Comparison of ENCODE assay signal across 17 cellular contexts in genomic region chr14:102606296-102606695, GRCh38.
DNase-seq lines count a peak whose midpoint lies in the region; ATAC-seq and TF ChIP-seq lines count a peak whose summit lies in the region.
"Had no signal": no experiment of that assay in that cellular context is flagged by ENCODE, and none has a peak within 500 bp of the region (broad histone marks: within the 10 kb centered on the region; RNA-seq: fewer than 3 reads in every experiment).

No MANE protein-coding gene starts in this region.

- H3K9me2 ChIP-seq in OCI-LY1 (ENCODE audit: low read depth, low read length), result no peaks in the 10 kb centered on the region
- H3K9me2 ChIP-seq: SK-N-SH had no signal

- peaks cover 16 to 86% (median 44%) of the 10 kb centered on the region in 11 experiments; a peak in 19 of 22 replicates for H3K36me3 ChIP-seq in BLaER1 treated with 17β-estradiol and CSF1 and Interleukin-3, amounts not matched to agents 10 nM and 100 nM
- no peaks in the 10 kb centered on the region for H3K36me3 ChIP-seq in OCI-LY1 (ENCODE audit: insufficient read depth, low read length)
- H3K36me3 ChIP-seq: right lobe of liver had no signal

- peaks cover 95 to 100% (median 99%) of the 10 kb centered on the region in 10 experiments for H3K4me1 ChIP-seq in BLaER1 treated with 17β-estradiol and CSF1 and Interleukin-3, amounts not matched to agents 10 nM and 100 nM
- peaks cover 87% of the 10 kb centered on the region for H3K4me1 ChIP-seq in OCI-LY1 (ENCODE audit: insufficient read depth, low read length, severe bottlenecking)

- no peaks in the 10 kb centered on the region for H3F3A ChIP-seq in OCI-LY1 (ENCODE audit: insufficient read depth, low read length)

- TF ChIP-seq CTCF in GM13977 (IDR thresholded peaks at IDR 0.05; ENCODE audit: extremely low read depth, insufficient read depth, missing control alignments) (no peak), OCI-LY1 (IDR thresholded peaks at IDR 0.05; ENCODE audit: low read length) (no peak)

- H3K79me2 ChIP-seq in OCI-LY1 (ENCODE audit: insufficient read depth, low read length), result peaks cover 57% of the 10 kb centered on the region

- H3K27me3 ChIP-seq in BLaER1 treated with 17β-estradiol and CSF1 and Interleukin-3, amounts not matched to agents 10 nM and 100 nM, result no peaks in the 10 kb centered on the region
- H3K27me3 ChIP-seq in OCI-LY1 (ENCODE audit: insufficient read depth, low read length), result no peaks in the 10 kb centered on the region
- H3K27me3 ChIP-seq: hepatocyte, right lobe of liver had no signal

- ATAC-seq in GM21723 (IDR thresholded peaks at IDR 0.05; ENCODE audit: unreplicated experiment), result peak; percentile 59
- no peak for ATAC-seq in HG02981 (IDR thresholded peaks at IDR 0.05; ENCODE audit: unreplicated experiment)
- ATAC-seq: left ventricle myocardium superior; naive thymus-derived CD8-positive, alpha-beta T cell; right lobe of liver had no signal

- H2AFZ ChIP-seq in OCI-LY1 (ENCODE audit: low read length), result no peak overlapping the region
- H2AFZ ChIP-seq: hepatocyte had no signal

- H3K4me3 ChIP-seq in BLaER1 treated with 17β-estradiol and CSF1 and Interleukin-3, amounts not matched to agents 10 nM and 100 nM, result no peak overlapping the region
- no peak overlapping the region for H3K4me3 ChIP-seq in OCI-LY1 (ENCODE audit: low read depth, low read length, poor library complexity, severe bottlenecking)
- H3K4me3 ChIP-seq: hepatocyte, right lobe of liver had no signal

- H4K20me1 ChIP-seq in BLaER1 treated with 17β-estradiol and CSF1 and Interleukin-3, amounts not matched to agents 10 nM and 100 nM, result peaks cover 99 to 100% (median 100%) of the 10 kb centered on the region in 11 experiments
- no peaks in the 10 kb centered on the region for H4K20me1 ChIP-seq in OCI-LY1 (ENCODE audit: insufficient read depth, low read length)

- H3K4me2 ChIP-seq in BLaER1 treated with 17β-estradiol and CSF1 and Interleukin-3, amounts not matched to agents 10 nM and 100 nM, result peak overlapping the region; percentile 59 to 75 (median 69); a peak in 20 of 22 replicates
- H3K4me2 ChIP-seq in OCI-LY1 (ENCODE audit: low read length), result no peak overlapping the region
- H3K4me2 ChIP-seq: hepatocyte, SK-N-SH had no signal

- no peaks in the 10 kb centered on the region for H3K9me3 ChIP-seq in BLaER1 treated with 17β-estradiol and CSF1 and Interleukin-3, amounts not matched to agents 10 nM and 100 nM (replicated peaks in 1 of 11)
- H3K9me3 ChIP-seq in OCI-LY1 (ENCODE audit: low read length), result no peaks in the 10 kb centered on the region
- H3K9me3 ChIP-seq: right lobe of liver, SK-N-SH had no signal

- no peak overlapping the region for H3K9ac ChIP-seq in BLaER1 treated with 17β-estradiol and CSF1 and Interleukin-3, amounts not matched to agents 10 nM and 100 nM
- H3K9ac ChIP-seq in OCI-LY1 (ENCODE audit: low read length), result no peak overlapping the region
- H3K9ac ChIP-seq: SK-N-SH had no signal

- peak; percentile 72 for DNase-seq in GM13977 (ENCODE audit: low spot score)
- DNase-seq in HPDE6-E6E7 (ENCODE audit: extremely low spot score), result no peak
- no peak for DNase-seq in pons (ENCODE audit: low spot score)
- no peak for DNase-seq in DMS114 treated with DMSO at 0.1 percent for 48 hours (lab: John Stamatoyannopoulos, UW; ENCODE audit: unreplicated experiment)
- DNase-seq: activated gamma-delta T cell treated with Interleukin-2 at 50 U/mL for 16 hours; HCEC 1CT; left ventricle myocardium superior; naive thymus-derived CD8-positive, alpha-beta T cell; right lobe of liver; SK-N-SH; substantia nigra had no signal

- H3K27ac ChIP-seq in BLaER1 treated with 17β-estradiol and CSF1 and Interleukin-3, amounts not matched to agents 10 nM and 100 nM, result no peak overlapping the region
- peak overlapping the region; percentile 69 for H3K27ac ChIP-seq in OCI-LY1 (ENCODE audit: low read depth, low read length, poor library complexity, severe bottlenecking)
- H3K27ac ChIP-seq: epithelial cell of prostate, hepatocyte, right lobe of liver had no signal

- in situ Hi-C loops in GM13977 (cut with MboI; ENCODE audit: low pct_unique_long_range_greater_than_20kb, low sequenced_read_pairs, unreplicated experiment), result no loop called here
